ENCODE assay signal across 1 cellular context in the genomic region with DNA sequence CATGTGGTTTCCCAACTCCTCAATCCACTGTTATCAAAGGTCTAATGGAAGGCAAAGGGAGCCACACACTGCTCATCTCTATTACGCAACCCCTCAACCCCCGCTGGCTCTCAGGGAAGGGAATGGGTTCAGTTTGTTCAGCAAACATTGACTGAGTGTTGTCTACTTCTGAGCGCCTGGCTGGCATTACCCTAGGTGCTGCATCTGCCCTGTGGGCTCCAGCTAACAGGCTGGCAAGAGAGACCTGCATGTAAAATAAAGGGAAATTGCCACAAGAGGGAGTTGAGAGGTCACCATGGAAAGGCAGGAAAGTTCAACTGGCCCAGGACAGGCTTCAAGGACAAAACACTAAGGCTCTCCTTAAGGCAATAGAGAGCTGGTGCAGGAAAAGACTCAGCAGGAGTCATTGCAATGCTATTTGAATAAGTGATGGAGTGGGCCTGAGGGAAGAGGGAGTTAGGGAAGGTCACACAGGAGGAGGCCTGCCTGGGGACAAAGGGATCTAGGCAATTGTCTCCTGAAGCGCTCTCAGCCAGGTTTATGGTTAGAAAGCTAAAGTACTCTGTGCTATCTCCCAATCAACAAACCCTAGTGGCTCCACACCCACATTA.
A peak's percentile ranks its signal among the peaks of the same experiment; 100 is the strongest.
TF ChIP-seq lines count a peak whose summit lies in the region.

No MANE protein-coding gene starts in this region.

TF ChIP-seq in HepG2, 621 proteins besides CTCF, POLR2A, EP300 and RAD21 (continued from another document and continues in another):
- TF ChIP-seq ZSCAN22 (CRISPR knock-in tag; IDR thresholded peaks at IDR 0.05) (no peak), ZNF292 (CRISPR knock-in tag; IDR thresholded peaks at IDR 0.05; ENCODE audit: borderline replicate concordance, low read depth) (peak; percentile 88; the same call in 1 of the 2 replicates), ARNT (IDR thresholded peaks at IDR 0.05) (no peak), ZFP36L2 (CRISPR knock-in tag; IDR thresholded peaks at IDR 0.05) (no peak), KDM6A (CRISPR knock-in tag; IDR thresholded peaks at IDR 0.05; ENCODE audit: low read depth) (no peak), ELF1 (CRISPR knock-in tag; IDR thresholded peaks at IDR 0.05) (no peak), RORA (CRISPR knock-in tag; IDR thresholded peaks at IDR 0.05) (no peak), ZEB1 (IDR thresholded peaks at IDR 0.05; ENCODE audit: insufficient replicate concordance, low read depth) (no peak), HNRNPK (IDR thresholded peaks at IDR 0.05; ENCODE audit: low read depth, low read length, poor library complexity, severe bottlenecking) (no peak), HOXA7 (CRISPR knock-in tag; IDR thresholded peaks at IDR 0.05) (no peak), NFAT5 (CRISPR knock-in tag; IDR thresholded peaks at IDR 0.05) (no peak), MLXIP (CRISPR knock-in tag; IDR thresholded peaks at IDR 0.05; ENCODE audit: borderline replicate concordance) (no peak), CBX5 (CRISPR knock-in tag; IDR thresholded peaks at IDR 0.05; ENCODE audit: borderline replicate concordance) (peak; percentile 80; the same call in 1 of the 2 replicates), KLF13 (CRISPR knock-in tag; IDR thresholded peaks at IDR 0.05) (no peak), SOX13 (IDR thresholded peaks at IDR 0.05) (peak; percentile 21; the same call in 1 of the 2 replicates), SOX13 (CRISPR knock-in tag; conservative IDR thresholded peaks at IDR 0.05 in 1 of 2, IDR thresholded peaks at IDR 0.05 in 1 of 2) (peak in 1 of 2 experiments; percentile 39; a peak in 1 of 4 replicates), FOXK1 (CRISPR knock-in tag; IDR thresholded peaks at IDR 0.05; ENCODE audit: borderline replicate concordance, low read depth) (no peak), ZNF850 (CRISPR knock-in tag; conservative IDR thresholded peaks at IDR 0.05) (no peak), ZNF614 (CRISPR knock-in tag; IDR thresholded peaks at IDR 0.05; ENCODE audit: borderline replicate concordance) (peak; percentile 93; the same call in 1 of the 2 replicates), NCOA5 (CRISPR knock-in tag; IDR thresholded peaks at IDR 0.05) (no peak), ZFP90 (CRISPR knock-in tag; IDR thresholded peaks at IDR 0.05; ENCODE audit: borderline replicate concordance) (no peak), SIN3B (IDR thresholded peaks at IDR 0.05; ENCODE audit: low read length) (no peak), ZNF740 (CRISPR knock-in tag; IDR thresholded peaks at IDR 0.05) (no peak), ZNF616 (CRISPR knock-in tag; IDR thresholded peaks at IDR 0.05; ENCODE audit: low read depth) (no peak), ZNF607 (CRISPR knock-in tag; IDR thresholded peaks at IDR 0.05; ENCODE audit: borderline replicate concordance) (no peak), REXO4 (CRISPR knock-in tag; IDR thresholded peaks at IDR 0.05; ENCODE audit: borderline replicate concordance) (no peak), ZNF770 (CRISPR knock-in tag; IDR thresholded peaks at IDR 0.05) (0 out of 2 replicates have a peak, but pooled peaks have one; percentile 48), ZNF317 (CRISPR knock-in tag; IDR thresholded peaks at IDR 0.05) (peak; percentile 67; the same call in 1 of the 2 replicates), ZZZ3 (CRISPR knock-in tag; IDR thresholded peaks at IDR 0.05; ENCODE audit: borderline replicate concordance) (no peak), NFKBIZ (CRISPR knock-in tag; IDR thresholded peaks at IDR 0.05) (no peak), JARID2 (CRISPR knock-in tag; IDR thresholded peaks at IDR 0.05; ENCODE audit: insufficient replicate concordance) (no peak), NCOA1 (CRISPR knock-in tag; IDR thresholded peaks at IDR 0.05) (no peak), BRD4 (CRISPR knock-in tag; IDR thresholded peaks at IDR 0.05) (no peak), ETV6 (CRISPR knock-in tag; conservative IDR thresholded peaks at IDR 0.05) (no peak), ZNF468 (CRISPR knock-in tag; IDR thresholded peaks at IDR 0.05) (no peak), EHMT2 (IDR thresholded peaks at IDR 0.05; ENCODE audit: borderline replicate concordance, low read depth, low read length) (no peak), RARG (CRISPR knock-in tag; IDR thresholded peaks at IDR 0.05; ENCODE audit: low read depth) (no peak), SRSF4 (IDR thresholded peaks at IDR 0.05; ENCODE audit: low read depth, low read length, poor library complexity, severe bottlenecking) (no peak), ZNF567 (CRISPR knock-in tag; IDR thresholded peaks at IDR 0.05; ENCODE audit: borderline replicate concordance) (no peak), SCMH1 (CRISPR knock-in tag; IDR thresholded peaks at IDR 0.05; ENCODE audit: borderline replicate concordance) (no peak), ZC3H4 (CRISPR knock-in tag; IDR thresholded peaks at IDR 0.05; ENCODE audit: borderline replicate concordance) (no peak), ZNF235 (CRISPR knock-in tag; IDR thresholded peaks at IDR 0.05; ENCODE audit: borderline replicate concordance) (no peak), GZF1 (CRISPR knock-in tag; IDR thresholded peaks at IDR 0.05) (no peak), TAF15 (IDR thresholded peaks at IDR 0.05; ENCODE audit: low read depth, low read length, poor library complexity, severe bottlenecking) (no peak), MIER2 (CRISPR knock-in tag; IDR thresholded peaks at IDR 0.05) (0 out of 2 replicates have a peak, but pooled peaks have one; percentile 59), ELF3 (CRISPR knock-in tag; IDR thresholded peaks at IDR 0.05) (peak; percentile 50), ZKSCAN1 (IDR thresholded peaks at IDR 0.05; ENCODE audit: low read length) (peak; percentile 54; the same call in 1 of the 2 replicates), POLR2AphosphoS5 (IDR thresholded peaks at IDR 0.05; ENCODE audit: low read depth, low read length) (no peak), ASH2L (IDR thresholded peaks at IDR 0.05; ENCODE audit: insufficient read length, low read depth, low read length) (peak; percentile 28), PPARG (CRISPR knock-in tag; conservative IDR thresholded peaks at IDR 0.05) (peak; percentile 53), IKZF4 (CRISPR knock-in tag; IDR thresholded peaks at IDR 0.05; ENCODE audit: borderline replicate concordance, low read depth, not compliant biosample characterization) (no peak), PHF21A (CRISPR knock-in tag; IDR thresholded peaks at IDR 0.05) (peak; percentile 87), ZBTB1 (CRISPR knock-in tag; IDR thresholded peaks at IDR 0.05; ENCODE audit: borderline replicate concordance) (no peak), ZNF12 (CRISPR knock-in tag; IDR thresholded peaks at IDR 0.05) (peak; percentile 74; the same call in 1 of the 2 replicates)
- TF ChIP-seq, protein P1, sequence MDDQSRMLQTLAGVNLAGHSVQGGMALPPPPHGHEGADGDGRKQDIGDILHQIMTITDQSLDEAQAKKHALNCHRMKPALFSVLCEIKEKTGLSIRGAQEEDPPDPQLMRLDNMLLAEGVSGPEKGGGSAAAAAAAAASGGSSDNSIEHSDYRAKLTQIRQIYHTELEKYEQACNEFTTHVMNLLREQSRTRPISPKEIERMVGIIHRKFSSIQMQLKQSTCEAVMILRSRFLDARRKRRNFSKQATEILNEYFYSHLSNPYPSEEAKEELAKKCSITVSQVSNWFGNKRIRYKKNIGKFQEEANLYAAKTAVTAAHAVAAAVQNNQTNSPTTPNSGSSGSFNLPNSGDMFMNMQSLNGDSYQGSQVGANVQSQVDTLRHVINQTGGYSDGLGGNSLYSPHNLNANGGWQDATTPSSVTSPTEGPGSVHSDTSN (CRISPR knock-in tag; IDR thresholded peaks at IDR 0.05; ENCODE audit: borderline replicate concordance), result no peak
- TF ChIP-seq, protein P2, sequence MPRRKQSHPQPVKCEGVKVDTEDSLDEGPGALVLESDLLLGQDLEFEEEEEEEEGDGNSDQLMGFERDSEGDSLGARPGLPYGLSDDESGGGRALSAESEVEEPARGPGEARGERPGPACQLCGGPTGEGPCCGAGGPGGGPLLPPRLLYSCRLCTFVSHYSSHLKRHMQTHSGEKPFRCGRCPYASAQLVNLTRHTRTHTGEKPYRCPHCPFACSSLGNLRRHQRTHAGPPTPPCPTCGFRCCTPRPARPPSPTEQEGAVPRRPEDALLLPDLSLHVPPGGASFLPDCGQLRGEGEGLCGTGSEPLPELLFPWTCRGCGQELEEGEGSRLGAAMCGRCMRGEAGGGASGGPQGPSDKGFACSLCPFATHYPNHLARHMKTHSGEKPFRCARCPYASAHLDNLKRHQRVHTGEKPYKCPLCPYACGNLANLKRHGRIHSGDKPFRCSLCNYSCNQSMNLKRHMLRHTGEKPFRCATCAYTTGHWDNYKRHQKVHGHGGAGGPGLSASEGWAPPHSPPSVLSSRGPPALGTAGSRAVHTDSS (CRISPR knock-in tag; conservative IDR thresholded peaks at IDR 0.05), result no peak
